Comparison of ENCODE assay signal across 1 cellular context in genomic region chr5:115544371-115545064, GRCh38.
TF ChIP-seq lines count a peak whose summit lies in the region.

Gene FEM1C (minus strand): TSS chr5:115544775. CDS start chr5:115543493, 1,282 bp downstream.

TF ChIP-seq in HEK293, 187 proteins besides CTCF, POLR2A, EP300 and RAD21 (continued from another document):
- TF ChIP-seq ZNF366 (tag by site-specific recombination; conservative IDR thresholded peaks at IDR 0.05) (0 out of 2 replicates have a peak, but pooled peaks have one; percentile 11), ZSCAN16 (tag by site-specific recombination; IDR thresholded peaks at IDR 0.05) (no peak), ZNF585B (tag by site-specific recombination; IDR thresholded peaks at IDR 0.05) (no peak), ZNF362 (tag by site-specific recombination; IDR thresholded peaks at IDR 0.05) (no peak), PBX3 (CRISPR knock-in tag; IDR thresholded peaks at IDR 0.05) (peak; percentile 92), ZNF621 (tag by site-specific recombination; IDR thresholded peaks at IDR 0.05) (no peak), KLF1 (tag by site-specific recombination; IDR thresholded peaks at IDR 0.05) (peak; percentile 81), ZNF664 (tag by site-specific recombination; IDR thresholded peaks at IDR 0.05) (no peak), ZNF501 (tag by site-specific recombination; IDR thresholded peaks at IDR 0.05) (0 out of 2 replicates have a peak, but pooled peaks have one; percentile 29), SP7 (tag by site-specific recombination; IDR thresholded peaks at IDR 0.05) (peak; percentile 40), IKZF3 (tag by site-specific recombination; IDR thresholded peaks at IDR 0.05) (no peak), FEZF1 (tag by site-specific recombination; IDR thresholded peaks at IDR 0.05) (no peak), HIC1 (tag by site-specific recombination; IDR thresholded peaks at IDR 0.05) (peak; percentile 70; the same call in 1 of the 2 replicates), ZNF768 (tag by site-specific recombination; IDR thresholded peaks at IDR 0.05) (no peak), RBAK (tag by site-specific recombination; IDR thresholded peaks at IDR 0.05) (no peak), ZNF302 (tag by site-specific recombination; IDR thresholded peaks at IDR 0.05; ENCODE audit: low read depth) (no peak), SP3 (tag by site-specific recombination; IDR thresholded peaks at IDR 0.05) (peak; percentile 52), ZNF266 (tag by site-specific recombination; IDR thresholded peaks at IDR 0.05; ENCODE audit: low read depth) (no peak), BCL11A (tag by site-specific recombination; IDR thresholded peaks at IDR 0.05; ENCODE audit: low read depth) (0 out of 2 replicates have a peak, but pooled peaks have one; percentile 20), MEIS1 (CRISPR knock-in tag; IDR thresholded peaks at IDR 0.05; ENCODE audit: borderline replicate concordance) (no peak), ZBTB49 (tag by site-specific recombination; IDR thresholded peaks at IDR 0.05; ENCODE audit: low read depth) (no peak), ZNF274 (IDR thresholded peaks at IDR 0.05; ENCODE audit: low read length) (no peak), ZNF274 (tag by site-specific recombination; IDR thresholded peaks at IDR 0.05; ENCODE audit: borderline replicate concordance) (no peak), ZNF16 (tag by site-specific recombination; IDR thresholded peaks at IDR 0.05; ENCODE audit: low read depth) (no peak), ZNF830 (tag by site-specific recombination; IDR thresholded peaks at IDR 0.05; ENCODE audit: low read depth) (no peak), ZNF645 (tag by site-specific recombination; IDR thresholded peaks at IDR 0.05) (no peak), ZNF837 (tag by site-specific recombination; IDR thresholded peaks at IDR 0.05) (no peak), ZBTB26 (tag by site-specific recombination; optimal IDR thresholded peaks at IDR 0.05) (peak; percentile 64), ZBTB1 (tag by site-specific recombination; IDR thresholded peaks at IDR 0.05) (no peak), ZNF354C (tag by site-specific recombination; IDR thresholded peaks at IDR 0.05; ENCODE audit: borderline replicate concordance, low read depth) (no peak), GLIS1 (tag by site-specific recombination; IDR thresholded peaks at IDR 0.05) (no peak; the same call in none of the 2 replicates), ZFP3 (tag by site-specific recombination; IDR thresholded peaks at IDR 0.05; ENCODE audit: low read depth) (no peak), ZNF48 (tag by site-specific recombination; IDR thresholded peaks at IDR 0.05) (no peak), ZNF549 (tag by site-specific recombination; IDR thresholded peaks at IDR 0.05) (no peak), OSR2 (tag by site-specific recombination; IDR thresholded peaks at IDR 0.05) (no peak), ZNF473 (tag by site-specific recombination; IDR thresholded peaks at IDR 0.05) (no peak), ZNF157 (tag by site-specific recombination; IDR thresholded peaks at IDR 0.05) (no peak), ZNF18 (tag by site-specific recombination; IDR thresholded peaks at IDR 0.05) (no peak), ZNF529 (tag by site-specific recombination; IDR thresholded peaks at IDR 0.05; ENCODE audit: insufficient replicate concordance) (no peak), ZNF148 (tag by site-specific recombination; IDR thresholded peaks at IDR 0.05; ENCODE audit: borderline replicate concordance) (no peak), ZNF488 (tag by site-specific recombination; IDR thresholded peaks at IDR 0.05) (0 out of 2 replicates have a peak, but pooled peaks have one; percentile 17), ZNF19 (tag by site-specific recombination; IDR thresholded peaks at IDR 0.05; ENCODE audit: low read depth) (no peak), ZNF37A (tag by site-specific recombination; IDR thresholded peaks at IDR 0.05) (no peak)
